13 cellular contexts compared by ENCODE assay signal in the genomic region with DNA sequence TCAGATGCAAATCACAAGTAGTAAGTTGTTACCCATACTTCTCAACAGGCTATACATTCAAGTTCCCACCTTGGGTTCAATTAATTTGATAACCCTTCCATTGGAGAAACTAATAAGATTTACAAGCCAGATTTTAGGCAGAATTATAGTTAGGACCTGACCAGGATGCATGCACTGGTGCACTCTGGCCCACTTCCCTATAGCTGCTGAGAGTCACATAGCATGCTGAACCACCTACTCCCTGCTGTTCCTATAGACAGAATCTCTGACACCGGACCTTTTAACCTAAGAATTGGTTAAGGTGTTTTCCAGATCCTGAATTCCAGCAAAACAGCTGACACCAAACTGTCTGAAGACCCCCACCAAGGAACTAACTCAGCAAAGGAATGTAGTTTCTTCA. TPM values are rescaled to one million over a fixed set of nuclear protein-coding genes. Genes with fewer than 3 reads are reported as not detected.
DNase-seq lines count a peak whose midpoint lies in the region; ATAC-seq and TF ChIP-seq lines count a peak whose summit lies in the region.
"Had no signal": no experiment of that assay in that cellular context is flagged by ENCODE, and none has a peak within 500 bp of the region (broad histone marks: within the 10 kb centered on the region; RNA-seq: fewer than 3 reads in every experiment).

No MANE protein-coding gene starts in this region.

- peaks cover 14% of the 10 kb centered on the region for H3K36me3 Mint-ChIP-seq in memory B cell

- intact Hi-C loops in upper lobe of right lung (cut with DNase I) (no loop called here), PC-3 (cut with micrococcal nuclease) (no loop called here)

- ATAC-seq in GM18858 (IDR thresholded peaks at IDR 0.05; ENCODE audit: unreplicated experiment) (peak; percentile 51), memory B cell (ENCODE audit: low read depth) (peak; percentile 83), upper lobe of right lung (peak; percentile 50), PC-3 (no peak)
- ATAC-seq: HCT116, K562 had no signal

- H3K27me3 ChIP-seq in Karpas-422 (ENCODE audit: low read length) (no peaks in the 10 kb centered on the region), upper lobe of right lung (no peaks in the 10 kb centered on the region), PC-3 (ENCODE audit: low read length) (no peaks in the 10 kb centered on the region)
- H3K27me3 ChIP-seq: BLaER1 treated with 17β-estradiol and CSF1 and Interleukin-3, amounts not matched to agents 10 nM and 100 nM had no signal

- peak overlapping the region; percentile 12 for H3K4me2 ChIP-seq in Karpas-422 (ENCODE audit: low read depth, low read length, poor library complexity, severe bottlenecking)
- H3K4me2 ChIP-seq in PC-3 (ENCODE audit: low read length): no peak overlapping the region
- H3K4me2 ChIP-seq: BLaER1 treated with 17β-estradiol and CSF1 and Interleukin-3, amounts not matched to agents 10 nM and 100 nM had no signal

- POLR2A ChIA-PET in PC-3 (lab: Charles Lee; ENCODE audit: unreplicated experiment): no interaction called here

- DNase-seq in Karpas-422 (peak; percentile 71), memory B cell (ENCODE audit: low spot score in 2 of 2) (no peak), upper lobe of right lung (no peak), DMS79 (lab: John Stamatoyannopoulos, UW) (no peak), A172 (ENCODE audit: low spot score) (no peak), PC-3 (no peak)
- DNase-seq: AML-193; CD4-positive, CD25-positive, alpha-beta regulatory T cell; GM23248 had no signal

- H3K4me1 Mint-ChIP-seq in memory B cell: peaks cover 13% of the 10 kb centered on the region

- H4K20me1 ChIP-seq in Karpas-422 (ENCODE audit: insufficient read depth, low read depth, low read length) (no peaks in the 10 kb centered on the region), PC-3 (ENCODE audit: low read length) (0 out of 2 replicates have a peak, but pooled peaks cover 6% of the 10 kb centered on the region)

- no peak overlapping the region for H3K4me3 Mint-ChIP-seq in memory B cell
- H3K4me3 Mint-ChIP-seq: CD4-positive, CD25-positive, alpha-beta regulatory T cell had no signal

- H3F3A ChIP-seq in PC-3 (ENCODE audit: low read length, unreplicated experiment): no peaks in the 10 kb centered on the region

- H3K9ac ChIP-seq in Karpas-422 (ENCODE audit: low read length) (no peak overlapping the region), PC-3 (ENCODE audit: low read length) (no peak overlapping the region)
- H3K9ac ChIP-seq: BLaER1 treated with 17β-estradiol and CSF1 and Interleukin-3, amounts not matched to agents 10 nM and 100 nM; GM23248 had no signal

- H2AFZ ChIP-seq in Karpas-422 (ENCODE audit: low read length) (no peak overlapping the region), PC-3 (ENCODE audit: low read length) (no peak overlapping the region)
- H2AFZ ChIP-seq: GM23248 had no signal

- H3K36me3 ChIP-seq in Karpas-422 (ENCODE audit: insufficient read depth, low read length) (peaks cover 10% of the 10 kb centered on the region; the same call in 1 of the 2 replicates), upper lobe of right lung (no peaks in the 10 kb centered on the region), PC-3 (ENCODE audit: low read depth, low read length) (peaks cover 48% of the 10 kb centered on the region)

- H3K27ac ChIP-seq in Karpas-422 (ENCODE audit: low read length): peak overlapping the region; percentile 55
- H3K27ac ChIP-seq in upper lobe of right lung: no peak overlapping the region
- H3K27ac ChIP-seq in PC-3 (ENCODE audit: low read length): no peak overlapping the region
- H3K27ac ChIP-seq: BLaER1 treated with 17β-estradiol and CSF1 and Interleukin-3, amounts not matched to agents 10 nM and 100 nM; GM23248 had no signal

- H3K4me3 ChIP-seq in Karpas-422 (ENCODE audit: low read length) (no peak overlapping the region), upper lobe of right lung (no peak overlapping the region), PC-3 (ENCODE audit: low read length) (no peak overlapping the region)
- H3K4me3 ChIP-seq: BLaER1 treated with 17β-estradiol and CSF1 and Interleukin-3, amounts not matched to agents 10 nM and 100 nM; GM23248; K562 had no signal

- no peaks in the 10 kb centered on the region for H3K27me3 Mint-ChIP-seq in memory B cell
- H3K27me3 Mint-ChIP-seq: CD4-positive, CD25-positive, alpha-beta regulatory T cell had no signal

- peaks cover 3% of the 10 kb centered on the region for H3K9me3 Mint-ChIP-seq in memory B cell

- H3K79me2 ChIP-seq in Karpas-422 (ENCODE audit: low read length): peaks cover 98% of the 10 kb centered on the region
- peaks cover 92% of the 10 kb centered on the region for H3K79me2 ChIP-seq in PC-3 (ENCODE audit: low read length)

- CTCF ChIA-PET in PC-3 (lab: Charles Lee): no interaction called here

- BruUV-seq in PC-3 (replicated peaks; lab: Mats Ljungman, UMichigan): no TSS peak

- H3K9me2 ChIP-seq in Karpas-422 (replicated peaks; ENCODE audit: insufficient read depth, low read length) (no peaks in the 10 kb centered on the region), PC-3 (replicated peaks; ENCODE audit: low read length) (no peaks in the 10 kb centered on the region)

- H3K4me1 ChIP-seq in Karpas-422 (ENCODE audit: low read length) (peaks cover 22% of the 10 kb centered on the region), upper lobe of right lung (no peaks in the 10 kb centered on the region), PC-3 (ENCODE audit: insufficient read depth, low read length) (no peaks in the 10 kb centered on the region)
- H3K4me1 ChIP-seq: BLaER1 treated with 17β-estradiol and CSF1 and Interleukin-3, amounts not matched to agents 10 nM and 100 nM had no signal

- TF ChIP-seq CTCF in upper lobe of right lung (IDR thresholded peaks at IDR 0.05): no peak
- no peak for TF ChIP-seq CTCF in PC-3 (conservative IDR thresholded peaks at IDR 0.05; ENCODE audit: low read depth, low read length)

- peaks cover 24% of the 10 kb centered on the region for H3K9me3 ChIP-seq in Karpas-422 (ENCODE audit: low read length)
- no peaks in the 10 kb centered on the region for H3K9me3 ChIP-seq in upper lobe of right lung
- H3K9me3 ChIP-seq in PC-3 (ENCODE audit: low read length): peaks cover 42% of the 10 kb centered on the region

- H3K27ac Mint-ChIP-seq in memory B cell: no peak overlapping the region

RNA-seq across cellular contexts. Expression of a gene that starts 26.2 kb away (rescaled TPM):
- 32.8 and 48.3 TPM in 2 replicates for total RNA-seq in Karpas-422 (2014; rRNA removed; shearing (Covaris generic); ENCODE audit: low replicate concordance)
- total RNA-seq in upper lobe of right lung (13.1 TPM), PC-3 (2014; rRNA removed) (49.2 and 52.7 TPM in 2 replicates)
- 37.9 and 48.7 TPM in 2 replicates for total RNA-seq in A172 (2014; rRNA removed; shearing (Covaris generic))

RNA-seq across cellular contexts. Expression of a gene that starts 26.3 kb away (rescaled TPM):
- 32.2 and 55.7 TPM in 2 replicates for total RNA-seq in Karpas-422 (2014; rRNA removed; shearing (Covaris generic); ENCODE audit: low replicate concordance)
- 30.9 TPM for total RNA-seq in upper lobe of right lung
- total RNA-seq in A172 (2014; rRNA removed; shearing (Covaris generic)): 41.7 and 45.5 TPM in 2 replicates
- 18.9 and 21.1 TPM in 2 replicates for total RNA-seq in PC-3 (2014; rRNA removed)
